Comparison of ENCODE assay signal across 23 cellular contexts in the genomic region with DNA sequence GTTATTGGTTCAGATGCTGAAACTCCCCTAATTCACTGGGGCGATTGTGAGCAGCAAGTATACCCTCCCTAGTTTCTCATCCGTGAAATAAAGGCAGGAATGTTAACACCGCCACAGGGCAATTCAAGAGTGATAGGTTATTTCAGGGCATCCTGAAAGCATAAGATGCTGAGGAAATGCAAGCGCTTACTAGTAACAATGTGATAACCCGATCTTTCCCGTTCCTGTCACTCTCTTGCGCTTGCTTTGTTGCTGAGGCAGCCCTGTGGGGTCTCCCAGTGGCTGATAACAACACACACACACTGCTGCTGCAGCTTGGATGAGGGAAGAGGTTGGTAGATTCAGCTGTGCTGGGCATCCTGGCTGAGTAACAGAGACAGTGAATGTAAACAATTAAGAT.
A peak's percentile ranks its signal among the peaks of the same experiment; 100 is the strongest.
DNase-seq lines count a peak whose midpoint lies in the region; ATAC-seq, FAIRE-seq and TF ChIP-seq lines count a peak whose summit lies in the region.
"Had no signal": no experiment of that assay in that cellular context is flagged by ENCODE, and none has a peak within 500 bp of the region (broad histone marks: within the 10 kb centered on the region; RNA-seq: fewer than 3 reads in every experiment).

No MANE protein-coding gene starts in this region.

- POLR2A ChIA-PET in H1 (lab: Charles Lee; ENCODE audit: partially characterized antibody) = interaction anchor here (1.1 to 1.2 kb wide), 2 partner anchors 16 to 18 kb away, joined by 4 read pairs; no protein-coding TSS in a partner anchor

- peaks cover 31% of the 10 kb centered on the region in 2 experiments for H3K4me1 Mint-ChIP-seq in H9
- H3K4me1 Mint-ChIP-seq: activated naive CD8-positive, alpha-beta T cell treated with anti-CD3 and anti-CD28 coated beads, Interleukin-2, amount 10 ng/mL, durations not matched to agents 7 days and 5 days; naive B cell had no signal

- H3K18ac ChIP-seq in H9 (ENCODE audit: insufficient read length, low read depth, low read length) = no peak overlapping the region
- no peak overlapping the region for H3K18ac ChIP-seq in H1 (ENCODE audit: extremely low read depth, low read length)

- H2BK120ac ChIP-seq in H9 (ENCODE audit: low read depth, low read length, poor library complexity, severe bottlenecking) (no peak overlapping the region), H1 (replicated peaks; ENCODE audit: low read depth, low read length) (no peak overlapping the region)

- H3K4me2 ChIP-seq in H9 (ENCODE audit: insufficient read depth, insufficient read length, low read length) = no peak overlapping the region
- H3K4me2 ChIP-seq in H1 (ENCODE audit: insufficient read depth in 1 of 2, low read depth in 2 of 2, low read length in 2 of 2) = peak overlapping the region; percentile 3 to 32; a peak in 2 of 4 replicates
- peak overlapping the region; percentile 12 for H3K4me2 ChIP-seq in neural cell (ENCODE audit: low read length)

- peak; percentile 44 for DNase-seq in H9
- peak; percentile 8 for DNase-seq in NCI-H2107 (lab: John Stamatoyannopoulos, UW)
- DNase-seq in H1 (ENCODE audit: low read depth in 1 of 2, low spot score in 2 of 2) = peak in 1 of 2 experiments; percentile 48
- DNase-seq in NOMO-1 treated with DMSO at 0.1 percent for 48 hours (lab: John Stamatoyannopoulos, UW; ENCODE audit: unreplicated experiment) = no peak
- no peak for DNase-seq in NOMO-1 treated with dmso at 0.1 percent for 144 hours (lab: John Stamatoyannopoulos, UW; ENCODE audit: unreplicated experiment)
- no peak for DNase-seq in stimulated activated CD4-positive, alpha-beta T cell treated with anti-CD3 and anti-CD28 coated beads, Interleukin-4, amount 100 ng/mL, for 24 hours
- DNase-seq: activated CD4-positive, alpha-beta T cell treated with anti-CD3 and anti-CD28 coated beads, Interleukin-2, amount 50 U/mL, for 48 hours; activated CD8-positive, alpha-beta memory T cell treated with anti-CD3 and anti-CD28 coated beads, Interleukin-2, amount 50 U/mL, for 48 hours; activated naive CD8-positive, alpha-beta T cell treated with anti-CD3 and anti-CD28 coated beads, Interleukin-2, amount 10 ng/mL, durations not matched to agents 7 days and 5 days; C1 segment of cervical spinal cord; left cardiac atrium; naive B cell; NCI-H2029 treated with DMSO at 0.1 percent for 48 hours; RPMI8226; stimulated activated CD4-positive, alpha-beta T cell treated with anti-CD3 and anti-CD28 coated beads, Interleukin-1b, Interleukin-23, amount 100 ng/mL, for 48 hours; stimulated activated naive B cell treated with anti-CD40 and anti-IgM and Interleukin-4, amounts not matched to agents 10 μg/mL and 1 μg/mL and 100 μg/mL, for 72 hours had no signal

- H2AFZ ChIP-seq in H9 (ENCODE audit: low read length) (no peak overlapping the region), H1 (ENCODE audit: low read length) (no peak overlapping the region), neural cell (ENCODE audit: low read depth, low read length) (peak overlapping the region; percentile 54)
- H2AFZ ChIP-seq: parathyroid adenoma had no signal

- H4K20me1 ChIP-seq in H9 (ENCODE audit: control insufficient read depth, insufficient read depth, insufficient read length) (no peaks in the 10 kb centered on the region), H1 (replicated peaks in 1 of 2; ENCODE audit: control insufficient read depth in 1 of 2, insufficient read depth in 2 of 2, low read length in 2 of 2) (no peaks in the 10 kb centered on the region), neural cell (ENCODE audit: insufficient read depth) (no peaks in the 10 kb centered on the region)

- TF ChIP-seq EP300 in H1 (IDR thresholded peaks at IDR 0.05; ENCODE audit: borderline replicate concordance in 1 of 2, low read depth in 2 of 2, low read length in 2 of 2) (no peak), neural cell (conservative IDR thresholded peaks at IDR 0.05; ENCODE audit: poor library complexity, severe bottlenecking) (peak; percentile 78)

- H3K4me1 ChIP-seq in H9 (ENCODE audit: insufficient read depth, low read length) = peaks cover 3% of the 10 kb centered on the region; the same call in 1 of the 2 replicates
- H3K4me1 ChIP-seq in H1 (replicated peaks in 1 of 4; ENCODE audit: control insufficient read depth in 3 of 4, insufficient read depth in 4 of 4, low read length in 3 of 4) = peaks cover 2 to 4% (median 3%) of the 10 kb centered on the region in 4 experiments; a peak in 4 of 7 replicates
- H3K4me1 ChIP-seq: parathyroid adenoma, vagina had no signal

- H3T11ph ChIP-seq in H9 (ENCODE audit: low read length) = no peak overlapping the region

- no peaks in the 10 kb centered on the region for H3K27me3 ChIP-seq in H9 (ENCODE audit: insufficient read depth, low read length)
- H3K27me3 ChIP-seq in H1 (replicated peaks in 1 of 4; ENCODE audit: control insufficient read depth in 3 of 4, extremely low read depth in 1 of 4, insufficient read depth in 3 of 4, low read length in 3 of 4) = no peaks in the 10 kb centered on the region; a peak in 1 of 7 replicates
- H3K27me3 ChIP-seq in neural cell (ENCODE audit: insufficient read depth, low read depth, low read length) = no peaks in the 10 kb centered on the region
- H3K27me3 ChIP-seq: vagina had no signal

- no peaks in the 10 kb centered on the region for H3K79me1 ChIP-seq in H9 (ENCODE audit: insufficient read depth, low read depth, low read length, poor library complexity, severe bottlenecking)
- H3K79me1 ChIP-seq in H1 (ENCODE audit: low read depth, low read length) = no peaks in the 10 kb centered on the region

- H3K4ac ChIP-seq in H9 (ENCODE audit: low read depth, low read length) (no peak overlapping the region), H1 (replicated peaks; ENCODE audit: insufficient read length, low read depth, low read length) (no peak overlapping the region)

- no peak overlapping the region for H4K91ac ChIP-seq in H9 (ENCODE audit: insufficient read length, low read depth, low read length)
- H4K91ac ChIP-seq in H1 (replicated peaks; ENCODE audit: insufficient read length, low read length) = no peak overlapping the region

- no peaks in the 10 kb centered on the region for H3K9me3 Mint-ChIP-seq in H9
- H3K9me3 Mint-ChIP-seq: activated naive CD8-positive, alpha-beta T cell treated with anti-CD3 and anti-CD28 coated beads, Interleukin-2, amount 10 ng/mL, durations not matched to agents 7 days and 5 days; activated T-helper 2 cell treated with anti-CD3 and anti-CD28 coated beads, Interferon-gamma antibody, Interleukin-2, Interleukin-4, amounts not matched to agents 10 μg/mL and 5 μg/mL and 100 μg/mL, durations not matched to agents 14 hours and 24 hours and 36 hours; stimulated activated naive B cell treated with anti-CD40 and anti-IgM and Interleukin-4, amounts not matched to agents 10 μg/mL and 1 μg/mL and 100 μg/mL, for 72 hours had no signal

- ATAC-seq in HG02885 (IDR thresholded peaks at IDR 0.05; ENCODE audit: poor library complexity, unreplicated experiment) = no peak
- ATAC-seq: left cardiac atrium; stimulated activated naive B cell treated with anti-CD40 and anti-IgM and Interleukin-4, amounts not matched to agents 10 μg/mL and 1 μg/mL and 100 μg/mL, for 72 hours had no signal

- no peak overlapping the region for H2BK20ac ChIP-seq in H9 (ENCODE audit: low read depth, low read length, poor library complexity, severe bottlenecking)
- no peak overlapping the region for H2BK20ac ChIP-seq in H1 (ENCODE audit: low read length)

- no peaks in the 10 kb centered on the region for H3K9me3 ChIP-seq in H9 (ENCODE audit: control insufficient read depth, low read depth, low read length)
- H3K9me3 ChIP-seq in H1 (ENCODE audit: insufficient read depth in 2 of 2, low read depth in 1 of 2, low read length in 1 of 2) = no peaks in the 10 kb centered on the region
- H3K9me3 ChIP-seq in neural cell (ENCODE audit: low read length) = no peaks in the 10 kb centered on the region
- H3K9me3 ChIP-seq: vagina had no signal

- H2BK15ac ChIP-seq in H9 (ENCODE audit: low read depth, low read length) (no peak overlapping the region), H1 (ENCODE audit: low read length) (no peak overlapping the region)

- no peaks in the 10 kb centered on the region for H3F3A ChIP-seq in neural cell (ENCODE audit: insufficient read depth, low read length, poor library complexity, severe bottlenecking)

- FAIRE-seq in H1 (lab: Jason Lieb, UNC) = peak; percentile 57
- FAIRE-seq: D721Med had no signal

- peaks cover 26% of the 10 kb centered on the region for H3K27me3 Mint-ChIP-seq in H9 (ENCODE audit: low read depth)

- CTCF ChIA-PET in H1 (lab: Charles Lee; ENCODE audit: partially characterized antibody) = interaction anchor here (0.8 to 1.7 kb wide), 6 partner anchors 22 to 111 kb away, joined by 3 to 6 read pairs (median 3); no protein-coding TSS in a partner anchor

- H3K4me3 Mint-ChIP-seq in H9 = no peak overlapping the region
- H3K4me3 Mint-ChIP-seq: activated naive CD8-positive, alpha-beta T cell treated with anti-CD3 and anti-CD28 coated beads, Interleukin-2, amount 10 ng/mL, durations not matched to agents 7 days and 5 days; naive B cell; stimulated activated naive B cell treated with anti-CD40 and anti-IgM and Interleukin-4, amounts not matched to agents 10 μg/mL and 1 μg/mL and 100 μg/mL, for 72 hours had no signal

- H3K9ac ChIP-seq in H9 (ENCODE audit: extremely low read depth, insufficient read length, low read length) (no peak overlapping the region), H1 (replicated peaks in 1 of 4; ENCODE audit: extremely low read depth in 1 of 4, low read depth in 3 of 4, low read length in 3 of 4) (no peak overlapping the region), neural cell (ENCODE audit: low read length) (peak overlapping the region; percentile 48)
- H3K9ac ChIP-seq: parathyroid adenoma had no signal

- H3K36me3 ChIP-seq in H1 (ENCODE audit: control insufficient read depth in 2 of 4, insufficient read depth in 4 of 4, low read length in 3 of 4) (no peaks in the 10 kb centered on the region), neural cell (ENCODE audit: insufficient read depth, low read length) (no peaks in the 10 kb centered on the region)
- H3K36me3 ChIP-seq: vagina had no signal

- no peak overlapping the region for H3K27ac Mint-ChIP-seq in H9
- H3K27ac Mint-ChIP-seq: activated naive CD8-positive, alpha-beta T cell treated with anti-CD3 and anti-CD28 coated beads, Interleukin-2, amount 10 ng/mL, durations not matched to agents 7 days and 5 days; activated T-helper 2 cell treated with anti-CD3 and anti-CD28 coated beads, Interferon-gamma antibody, Interleukin-2, Interleukin-4, amounts not matched to agents 10 μg/mL and 5 μg/mL and 100 μg/mL, durations not matched to agents 14 hours and 24 hours and 36 hours; naive B cell; stimulated activated naive B cell treated with anti-CD40 and anti-IgM and Interleukin-4, amounts not matched to agents 10 μg/mL and 1 μg/mL and 100 μg/mL, for 72 hours had no signal

- H3K23ac ChIP-seq in H9 (ENCODE audit: insufficient read length, low read depth, low read length) = no peak overlapping the region
- no peak overlapping the region for H3K23ac ChIP-seq in H1 (ENCODE audit: insufficient read length)

- H3K36me3 Mint-ChIP-seq in H9 (ENCODE audit: insufficient read depth in 1 of 3, low read depth in 3 of 3) = no peaks in the 10 kb centered on the region
- H3K36me3 Mint-ChIP-seq: activated naive CD8-positive, alpha-beta T cell treated with anti-CD3 and anti-CD28 coated beads, Interleukin-2, amount 10 ng/mL, durations not matched to agents 7 days and 5 days; naive B cell; stimulated activated naive B cell treated with anti-CD40 and anti-IgM and Interleukin-4, amounts not matched to agents 10 μg/mL and 1 μg/mL and 100 μg/mL, for 72 hours had no signal

- TF ChIP-seq RAD21 in H1 (IDR thresholded peaks at IDR 0.05 in 1 of 2, conservative IDR thresholded peaks at IDR 0.05 in 1 of 2; ENCODE audit: low read depth in 2 of 2, low read length in 2 of 2) = peak; percentile 21 to 40; a peak in 3 of 4 replicates
- TF ChIP-seq RAD21 in neural cell (conservative IDR thresholded peaks at IDR 0.05) = peak; percentile 84

- H3K23me2 ChIP-seq in H9 (ENCODE audit: insufficient read length, low read depth, low read length, poor library complexity, severe bottlenecking) = no peaks in the 10 kb centered on the region
- no peaks in the 10 kb centered on the region; the same call in 1 of the 2 replicates for H3K23me2 ChIP-seq in H1 (ENCODE audit: low read depth, low read length)

- H2BK5ac ChIP-seq in H9 (ENCODE audit: insufficient read length, low read length) = no peak overlapping the region
- H2BK5ac ChIP-seq in H1 (ENCODE audit: low read depth, low read length) = no peak overlapping the region

- H4K5ac ChIP-seq in H9 (ENCODE audit: insufficient read length, low read depth, low read length) = no peak overlapping the region
- no peak overlapping the region for H4K5ac ChIP-seq in H1 (ENCODE audit: insufficient read length, low read depth, low read length)

- TF ChIP-seq POLR2A in H1 (IDR thresholded peaks at IDR 0.05; ENCODE audit: control extremely low read depth in 1 of 2, low read depth in 2 of 2, low read length in 2 of 2) = no peak

- H3K27ac ChIP-seq in H9 (ENCODE audit: insufficient read length, low read depth, low read length) = no peak overlapping the region
- no peak overlapping the region for H3K27ac ChIP-seq in H1 (ENCODE audit: low read depth, low read length)
- H3K27ac ChIP-seq in neural cell (ENCODE audit: low read length) = peak overlapping the region; percentile 75
- H3K27ac ChIP-seq: parathyroid adenoma, SK-N-MC, vagina had no signal

- no peak overlapping the region for H4K8ac ChIP-seq in H9 (replicated peaks; ENCODE audit: insufficient read length, low read depth, low read length)
- no peak overlapping the region for H4K8ac ChIP-seq in H1 (ENCODE audit: extremely low read depth, insufficient read depth, low read length)

- no CpG with 5 or more reads among the region's 7 CpGs for WGBS in H9 (ENCODE audit: extremely low coverage, insufficient read length, low lambda C conversion rate)
- WGBS in H1 (ENCODE audit: extremely low coverage in 1 of 2, insufficient coverage in 1 of 2, insufficient read length in 1 of 2, insufficient replicate concordance in 2 of 2, low coverage in 1 of 2, low lambda C conversion rate in 2 of 2, missing lambda C conversion rate in 1 of 2), 2 experiments = 40% methylated on average over 7 of the region's 7 CpGs; no CpG with 5 or more reads in 1 of the 2 experiments

- TF ChIP-seq CTCF in H9 (conservative IDR thresholded peaks at IDR 0.05) (no peak), H1 (IDR thresholded peaks at IDR 0.05; ENCODE audit: control extremely low read depth in 1 of 3, insufficient read depth in 1 of 3, low read depth in 1 of 3, low read length in 3 of 3) (peak in 1 of 3 experiments; percentile 26; a peak in 1 of 4 replicates), neural cell (IDR thresholded peaks at IDR 0.05; ENCODE audit: poor library complexity, severe bottlenecking) (peak; percentile 76)

- no peak overlapping the region for H3K14ac ChIP-seq in H9 (ENCODE audit: insufficient read depth, low read length)
- no peak overlapping the region for H3K14ac ChIP-seq in H1 (ENCODE audit: insufficient read length)

- H2AK5ac ChIP-seq in H9 (ENCODE audit: insufficient read length, low read length) = no peak overlapping the region
- no peak overlapping the region for H2AK5ac ChIP-seq in H1 (ENCODE audit: low read depth, low read length)

- H3K79me2 ChIP-seq in H9 (ENCODE audit: insufficient read depth, low read length) (no peaks in the 10 kb centered on the region), H1 (ENCODE audit: control insufficient read depth in 1 of 2, insufficient read depth in 2 of 2, low read length in 2 of 2) (no peaks in the 10 kb centered on the region), neural cell (replicated peaks; ENCODE audit: insufficient read depth, low read length) (no peaks in the 10 kb centered on the region)
- H3K79me2 ChIP-seq: parathyroid adenoma had no signal

- H3K9me2 ChIP-seq in neural cell (ENCODE audit: insufficient read depth, low read length) = no peaks in the 10 kb centered on the region

- no peak overlapping the region for H2BK12ac ChIP-seq in H9 (ENCODE audit: insufficient read length, low read depth, low read length)
- H2BK12ac ChIP-seq in H1 (ENCODE audit: low read depth, low read length) = no peak overlapping the region

- H3K4me3 ChIP-seq in H1 (ENCODE audit: extremely low read depth in 1 of 4, insufficient read depth in 2 of 4, low read depth in 3 of 4, low read length in 4 of 4) (no peak overlapping the region; a peak in 1 of 8 replicates), neural cell (ENCODE audit: low read length) (peak overlapping the region; percentile 42)
- H3K4me3 ChIP-seq: SK-N-MC, vagina had no signal

- H3K56ac ChIP-seq in H9 (ENCODE audit: insufficient read length, low read depth, low read length) = no peak overlapping the region
- no peak overlapping the region for H3K56ac ChIP-seq in H1 (replicated peaks; ENCODE audit: insufficient read length, low read depth, low read length)

Comparison
In these comparisons a context has a peak if more than half of its experiments do, and no peak if none do; other contexts are left out.
1. DNase-seq: peak in H9 (single experiment) and NCI-H2107 (single experiment); none in NOMO-1 treated with DMSO at 0.1 percent for 48 hours (single experiment), NOMO-1 treated with dmso at 0.1 percent for 144 hours (single experiment) and stimulated activated CD4-positive, alpha-beta T cell treated with anti-CD3 and anti-CD28 coated beads, Interleukin-4, amount 100 ng/mL, for 24 hours (single experiment).